In genomic region chr17:75087182-75087557, GRCh38 we compare ENCODE assay signal across 9 cellular contexts. TPM values are rescaled to one million over a fixed set of nuclear protein-coding genes. Genes with fewer than 3 reads are reported as not detected.
DNase-seq lines count a peak whose midpoint lies in the region; ATAC-seq and TF ChIP-seq lines count a peak whose summit lies in the region.
"Had no signal": no experiment of that assay in that cellular context is flagged by ENCODE, and none has a peak within 500 bp of the region (broad histone marks: within the 10 kb centered on the region; RNA-seq: fewer than 3 reads in every experiment).

No MANE protein-coding gene starts in this region.

- H4K20me1 ChIP-seq in OCI-LY3 (ENCODE audit: insufficient read depth, low read length) = no peaks in the 10 kb centered on the region

- no peaks in the 10 kb centered on the region for H3K79me2 ChIP-seq in OCI-LY3 (ENCODE audit: low read length)

- H3K27ac Mint-ChIP-seq in CD14-positive monocyte = peak overlapping the region; percentile 89 to 96 (median 92)

- peak overlapping the region; percentile 79 to 81 for H3K4me3 Mint-ChIP-seq in CD14-positive monocyte

- H3K9ac ChIP-seq in OCI-LY3 (ENCODE audit: low read length) = peak overlapping the region; percentile 71; the same call in 1 of the 2 replicates

- peak overlapping the region; percentile 89 for H2AFZ ChIP-seq in OCI-LY3 (ENCODE audit: low read depth, low read length)

- no peak overlapping the region for H3K27ac ChIP-seq in OCI-LY3 (ENCODE audit: low read length)
- H3K27ac ChIP-seq in epithelial cell of prostate = peak overlapping the region; percentile 77
- peak overlapping the region; percentile 99 for H3K27ac ChIP-seq in neutrophil

- H3K4me3 ChIP-seq in OCI-LY3 (ENCODE audit: low read length) (peak overlapping the region; percentile 83), neutrophil (ENCODE audit: low read depth in 1 of 2, low read length in 1 of 2) (peak overlapping the region; percentile 80 to 86)

- H3K4me1 Mint-ChIP-seq in CD14-positive monocyte = peaks cover 60% of the 10 kb centered on the region

- peak overlapping the region; percentile 88 for H3K4me2 ChIP-seq in OCI-LY3 (ENCODE audit: low read length)

- peaks cover 11% of the 10 kb centered on the region; the same call in 1 of the 2 replicates for H3K4me1 ChIP-seq in OCI-LY3 (ENCODE audit: low read length)
- H3K4me1 ChIP-seq in neutrophil (ENCODE audit: control insufficient read depth in 1 of 2, insufficient read depth in 1 of 2, low read depth in 1 of 2, low read length in 1 of 2) = peaks cover 43 to 48% of the 10 kb centered on the region in 2 experiments

- H3K9me3 Mint-ChIP-seq in CD14-positive monocyte = no peaks in the 10 kb centered on the region

- peaks cover 0 to 5% (median 3%) of the 10 kb centered on the region in 3 donors for H3K27me3 Mint-ChIP-seq in CD14-positive monocyte (ENCODE audit: low read depth in 3 of 3)

- no peak for TF ChIP-seq CTCF in CD14-positive monocyte (IDR thresholded peaks at IDR 0.05)
- no peak for TF ChIP-seq CTCF in OCI-LY3 (IDR thresholded peaks at IDR 0.05; ENCODE audit: low read depth, low read length)
- TF ChIP-seq CTCF in neutrophil (IDR thresholded peaks at IDR 0.05) = no peak

- H3K27me3 ChIP-seq in OCI-LY3 (ENCODE audit: low read depth, low read length) (peaks cover 4% of the 10 kb centered on the region; the same call in 1 of the 2 replicates), neutrophil (no peaks in the 10 kb centered on the region)

- H3K9me3 ChIP-seq in OCI-LY3 (ENCODE audit: insufficient read depth, low read length) (no peaks in the 10 kb centered on the region), neutrophil (no peaks in the 10 kb centered on the region)

- ATAC-seq in GM19455 (IDR thresholded peaks at IDR 0.05; ENCODE audit: unreplicated experiment) (no peak), GM21529 (IDR thresholded peaks at IDR 0.05; ENCODE audit: unreplicated experiment) (no peak)

- H3K36me3 Mint-ChIP-seq in CD14-positive monocyte = peaks cover 8 to 12% of the 10 kb centered on the region in 2 donors

- intact Hi-C loops in CD14-positive monocyte (cut with micrococcal nuclease) = no loop called here

- H3K36me3 ChIP-seq in OCI-LY3 (replicated peaks; ENCODE audit: low read depth, low read length) (no peaks in the 10 kb centered on the region), neutrophil (no peaks in the 10 kb centered on the region)

- DNase-seq in CD14-positive monocyte (ENCODE audit: low spot score) = no peak
- DNase-seq in epithelial cell of prostate (ENCODE audit: low read depth, low spot score) = no peak
- no peak for DNase-seq in NCI-H1092 treated with DMSO at 0.1 percent for 48 hours (lab: John Stamatoyannopoulos, UW)
- no peak for DNase-seq in 8988T
- DNase-seq: NCI-H2081 treated with DMSO at 0.1 percent for 48 hours had no signal

RNA-seq across cellular contexts. Expression of gene SLC16A5, which starts 0.6 kb away (rescaled TPM):
- 10 to 100 TPM; 26.1 to 27.0 TPM for polyA plus RNA-seq in CD14-positive monocyte

RNA-seq across cellular contexts. Expression of gene ARMC7, which starts 22.6 kb away (rescaled TPM):
- polyA plus RNA-seq in CD14-positive monocyte = 1 to 10 TPM; 1.3 to 2.1 TPM

RNA-seq across cellular contexts. Expression of gene KCTD2, which starts 40.1 kb away (rescaled TPM):
- 1 to 10 TPM; 2.8 to 2.9 TPM for polyA plus RNA-seq in CD14-positive monocyte

RNA-seq across cellular contexts. Expression of gene ATP5PD, which starts 40.4 kb away (rescaled TPM):
- 100 to 1,000 TPM; 437 to 451 TPM for polyA plus RNA-seq in CD14-positive monocyte

RNA-seq across cellular contexts. Expression of gene NT5C, which starts 44.4 kb away (rescaled TPM):
- polyA plus RNA-seq in CD14-positive monocyte = 10 to 100 TPM; 27.8 to 36.2 TPM
